22 cellular contexts compared by ENCODE assay signal in genomic region chr2:58054264-58054663, GRCh38.
DNase-seq lines count a peak whose midpoint lies in the region; ATAC-seq and FAIRE-seq lines count a peak whose summit lies in the region.
"Had no signal": no experiment of that assay in that cellular context is flagged by ENCODE, and none has a peak within 500 bp of the region (broad histone marks: within the 10 kb centered on the region; RNA-seq: fewer than 3 reads in every experiment).

No MANE protein-coding gene starts in this region.

- FAIRE-seq in G401.6 (lab: Jason Lieb, UNC): peak; percentile 62
- FAIRE-seq in colon (lab: Jason Lieb, UNC): peak; percentile 92

- DNase-seq in MV-4-11 (lab: John Stamatoyannopoulos, UW): peak; percentile 17
- peak; percentile 28 for DNase-seq in kidney tubule cell (ENCODE audit: low spot score)
- no peak for DNase-seq in OCI-M2 (lab: John Stamatoyannopoulos, UW; ENCODE audit: unreplicated experiment)
- no peak for DNase-seq in NCI-H2029 (lab: John Stamatoyannopoulos, UW)
- DNase-seq in activated naive CD4-positive, alpha-beta T cell treated with anti-CD3 and anti-CD28 coated beads, Interleukin-2, amount 50 U/mL, for 16 hours: no peak
- DNase-seq: activated CD8-positive, alpha-beta memory T cell treated with anti-CD3 and anti-CD28 coated beads, Interleukin-2, amount 10 ng/mL, durations not matched to agents 7 days and 5 days; central memory CD4-positive, alpha-beta T cell; DMS79; effector memory CD8-positive, alpha-beta T cell; foreskin melanocyte; hippocampal formation; kidney; naive thymus-derived CD4-positive, alpha-beta T cell; NCI-H1417 treated with DMSO at 0.1 percent for 48 hours; NCI-H82; Peyer's patch; stimulated activated CD4-positive, alpha-beta T cell treated with anti-CD3 and anti-CD28 coated beads, Interleukin-2, amount 100 ng/mL, for 24 hours; stimulated activated naive CD8-positive, alpha-beta T cell treated with anti-CD3 and anti-CD28 coated beads, Interleukin-15, amount 100 ng/mL, for 72 hours; transverse colon had no signal

- ATAC-seq in HG02678 (IDR thresholded peaks at IDR 0.05; ENCODE audit: unreplicated experiment): no peak
- ATAC-seq: activated CD8-positive, alpha-beta memory T cell treated with anti-CD3 and anti-CD28 coated beads, Interleukin-2, amount 10 ng/mL, durations not matched to agents 7 days and 5 days; effector memory CD8-positive, alpha-beta T cell; naive thymus-derived CD4-positive, alpha-beta T cell; stimulated activated naive CD8-positive, alpha-beta T cell treated with anti-CD3 and anti-CD28 coated beads, Interleukin-15, amount 100 ng/mL, for 72 hours had no signal

Comparison
In these comparisons a context has a peak if more than half of its experiments do, and no peak if none do; other contexts are left out.
1. DNase-seq: peak in MV-4-11 (single experiment) and kidney tubule cell (single experiment); none in OCI-M2 (single experiment), NCI-H2029 (single experiment) and activated naive CD4-positive, alpha-beta T cell treated with anti-CD3 and anti-CD28 coated beads, Interleukin-2, amount 50 U/mL, for 16 hours (single experiment).